In the genomic region with DNA sequence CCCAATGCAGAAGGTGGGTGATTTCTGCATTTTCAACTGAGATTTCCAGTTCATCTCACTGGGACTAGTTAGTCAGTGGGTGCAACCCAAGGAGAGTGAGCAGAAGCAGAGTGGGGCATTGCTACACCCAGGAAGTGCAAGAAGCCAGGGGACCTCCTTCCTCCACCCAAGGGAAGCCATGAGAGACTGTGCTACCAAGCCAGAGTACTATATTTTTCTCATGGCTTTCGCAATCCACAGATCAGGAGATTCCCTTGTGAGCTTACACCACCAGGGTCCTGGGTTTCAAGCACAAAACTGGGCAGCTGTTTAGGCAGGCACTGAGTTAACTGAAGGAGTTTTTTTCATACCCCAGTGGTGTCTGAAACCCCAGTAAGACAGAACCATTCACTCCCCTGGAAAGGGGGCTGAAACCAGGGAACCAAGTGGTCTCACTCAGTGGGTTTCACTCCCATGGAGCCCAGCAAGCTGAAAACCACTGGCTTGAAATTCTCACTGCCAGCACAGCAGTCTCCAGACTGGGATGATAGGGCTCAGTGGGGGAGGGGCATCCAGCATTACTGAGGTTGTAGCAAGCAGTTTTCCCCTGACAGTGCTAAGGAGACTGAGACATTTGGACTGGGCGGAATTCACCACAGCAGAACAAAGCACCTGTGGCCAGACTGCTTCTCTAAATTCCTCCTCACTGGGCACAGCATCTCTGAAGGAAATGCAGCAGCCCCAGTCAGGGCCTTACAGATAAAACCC, we compare ENCODE assay signal across 1 cellular context.
TF ChIP-seq lines count a peak whose summit lies in the region.

No MANE protein-coding gene starts in this region.

TF ChIP-seq in GM23338, 12 proteins besides CTCF, POLR2A, EP300 and RAD21 (continued from another document):
- TF ChIP-seq, protein P1, sequence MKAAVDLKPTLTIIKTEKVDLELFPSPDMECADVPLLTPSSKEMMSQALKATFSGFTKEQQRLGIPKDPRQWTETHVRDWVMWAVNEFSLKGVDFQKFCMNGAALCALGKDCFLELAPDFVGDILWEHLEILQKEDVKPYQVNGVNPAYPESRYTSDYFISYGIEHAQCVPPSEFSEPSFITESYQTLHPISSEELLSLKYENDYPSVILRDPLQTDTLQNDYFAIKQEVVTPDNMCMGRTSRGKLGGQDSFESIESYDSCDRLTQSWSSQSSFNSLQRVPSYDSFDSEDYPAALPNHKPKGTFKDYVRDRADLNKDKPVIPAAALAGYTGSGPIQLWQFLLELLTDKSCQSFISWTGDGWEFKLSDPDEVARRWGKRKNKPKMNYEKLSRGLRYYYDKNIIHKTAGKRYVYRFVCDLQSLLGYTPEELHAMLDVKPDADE (IDR thresholded peaks at IDR 0.05) = no peak
- TF ChIP-seq STAT1 (IDR thresholded peaks at IDR 0.05; ENCODE audit: unreplicated experiment) (no peak), ZNF331 (CRISPR knock-in tag; IDR thresholded peaks at IDR 0.05; ENCODE audit: low read depth) (no peak), NANOG (IDR thresholded peaks at IDR 0.05; ENCODE audit: borderline replicate concordance) (no peak)
